ENCODE assay signal across 18 cellular contexts in genomic region chr16:48110982-48111381, GRCh38. TPM values are rescaled to one million over a fixed set of nuclear protein-coding genes. Genes with fewer than 3 reads are reported as not detected.
DNase-seq lines count a peak whose midpoint lies in the region; TF ChIP-seq lines count a peak whose summit lies in the region.
"Had no signal": no experiment of that assay in that cellular context is flagged by ENCODE, and none has a peak within 500 bp of the region (broad histone marks: within the 10 kb centered on the region; RNA-seq: fewer than 3 reads in every experiment).

No MANE protein-coding gene starts in this region.

- H3K18ac ChIP-seq in H9 (ENCODE audit: insufficient read length, low read depth, low read length), result no peak overlapping the region

- no peak overlapping the region for H3K56ac ChIP-seq in H9 (ENCODE audit: insufficient read length, low read depth, low read length)

- H3K79me2 ChIP-seq in H9 (ENCODE audit: insufficient read depth, low read length), result no peaks in the 10 kb centered on the region

- no peak for TF ChIP-seq CTCF in WERI-Rb-1 (IDR thresholded peaks at IDR 0.05; ENCODE audit: low read depth, low read length)
- TF ChIP-seq CTCF in H9 (conservative IDR thresholded peaks at IDR 0.05), result no peak

- no peak overlapping the region for H4K8ac ChIP-seq in H9 (replicated peaks; ENCODE audit: insufficient read length, low read depth, low read length)

- H3K23ac ChIP-seq in H9 (ENCODE audit: insufficient read length, low read depth, low read length), result no peak overlapping the region

- H3K36me3 ChIP-seq in WERI-Rb-1, result no peaks in the 10 kb centered on the region
- H3K36me3 ChIP-seq: BLaER1 treated with 17β-estradiol and CSF1 and Interleukin-3, amounts not matched to agents 10 nM and 100 nM had no signal

- H2BK20ac ChIP-seq in H9 (ENCODE audit: low read depth, low read length, poor library complexity, severe bottlenecking), result no peak overlapping the region

- H2BK5ac ChIP-seq in H9 (ENCODE audit: insufficient read length, low read length), result no peak overlapping the region

- no peaks in the 10 kb centered on the region; a peak in 1 of 5 replicates for H3K9me3 Mint-ChIP-seq in H9
- H3K9me3 Mint-ChIP-seq: GM23338 had no signal

- no CpG with 5 or more reads among the region's 5 CpGs for WGBS in H9 (ENCODE audit: extremely low coverage, insufficient read length, low lambda C conversion rate)

- H3K9me3 ChIP-seq in WERI-Rb-1 (ENCODE audit: severe bottlenecking) (no peaks in the 10 kb centered on the region), H9 (ENCODE audit: control insufficient read depth, low read depth, low read length) (no peaks in the 10 kb centered on the region)
- H3K9me3 ChIP-seq: BLaER1 treated with 17β-estradiol and CSF1 and Interleukin-3, amounts not matched to agents 10 nM and 100 nM had no signal

- H3K9ac ChIP-seq in H9 (ENCODE audit: extremely low read depth, insufficient read length, low read length), result no peak overlapping the region
- H3K9ac ChIP-seq: BLaER1 treated with 17β-estradiol and CSF1 and Interleukin-3, amounts not matched to agents 10 nM and 100 nM had no signal

- no peak overlapping the region for H3K27ac ChIP-seq in WERI-Rb-1
- no peak overlapping the region for H3K27ac ChIP-seq in H9 (ENCODE audit: insufficient read length, low read depth, low read length)
- H3K27ac ChIP-seq: BLaER1 treated with 17β-estradiol and CSF1 and Interleukin-3, amounts not matched to agents 10 nM and 100 nM had no signal

- H2AFZ ChIP-seq in H9 (ENCODE audit: low read length), result no peak overlapping the region
- H2AFZ ChIP-seq: GM23338 had no signal

- H4K20me1 ChIP-seq in H9 (ENCODE audit: control insufficient read depth, insufficient read depth, insufficient read length), result no peaks in the 10 kb centered on the region
- H4K20me1 ChIP-seq: BLaER1 treated with 17β-estradiol and CSF1 and Interleukin-3, amounts not matched to agents 10 nM and 100 nM had no signal

- H2AK5ac ChIP-seq in H9 (ENCODE audit: insufficient read length, low read length), result no peak overlapping the region

- peak; percentile 22 for DNase-seq in SIG-M5 treated with dmso at 0.1 percent for 504 hours (lab: John Stamatoyannopoulos, UW; ENCODE audit: unreplicated experiment)
- no peak for DNase-seq in SIG-M5 (lab: John Stamatoyannopoulos, UW)
- DNase-seq in Kasumi-1 (lab: John Stamatoyannopoulos, UW), result peak; percentile 40 to 43
- DNase-seq in OCI-M1 (lab: John Stamatoyannopoulos, UW), result peak; percentile 19
- DNase-seq in WERI-Rb-1, result no peak
- no peak for DNase-seq in epidermal melanocyte (ENCODE audit: insufficient read length, low spot score)
- no peak for DNase-seq in AG20443 (ENCODE audit: low spot score)
- no peak for DNase-seq in H9
- DNase-seq: 8988T, DMS 273 treated with DMSO at 0.1 percent for 48 hours, NCI-H1048, NCI-H146, NCI-H2227 treated with DMSO at 0.1 percent for 48 hours, NCI-H524 treated with DMSO at 0.1 percent for 48 hours, SHP77 treated with DMSO at 0.1 percent for 48 hours, T-helper 9 cell had no signal

- no peak overlapping the region for H4K5ac ChIP-seq in H9 (ENCODE audit: insufficient read length, low read depth, low read length)

- H3K4me2 ChIP-seq in H9 (ENCODE audit: insufficient read depth, insufficient read length, low read length), result no peak overlapping the region
- H3K4me2 ChIP-seq: BLaER1 treated with 17β-estradiol and CSF1 and Interleukin-3, amounts not matched to agents 10 nM and 100 nM; GM23338 had no signal

- H2BK12ac ChIP-seq in H9 (ENCODE audit: insufficient read length, low read depth, low read length), result no peak overlapping the region

- H3K79me1 ChIP-seq in H9 (ENCODE audit: insufficient read depth, low read depth, low read length, poor library complexity, severe bottlenecking), result no peaks in the 10 kb centered on the region

- peaks cover 3% of the 10 kb centered on the region for H3K27me3 ChIP-seq in WERI-Rb-1 (ENCODE audit: insufficient read depth, low read depth, severe bottlenecking)
- H3K27me3 ChIP-seq in H9 (ENCODE audit: insufficient read depth, low read length), result no peaks in the 10 kb centered on the region
- H3K27me3 ChIP-seq: BLaER1 treated with 17β-estradiol and CSF1 and Interleukin-3, amounts not matched to agents 10 nM and 100 nM had no signal

- H3K23me2 ChIP-seq in H9 (ENCODE audit: insufficient read length, low read depth, low read length, poor library complexity, severe bottlenecking), result no peaks in the 10 kb centered on the region

- no peak overlapping the region for H3K4me3 Mint-ChIP-seq in H9
- H3K4me3 Mint-ChIP-seq: GM23338 had no signal

- H3K36me3 Mint-ChIP-seq in H9 (ENCODE audit: insufficient read depth in 1 of 3, low read depth in 3 of 3), result no peaks in the 10 kb centered on the region; a peak in 1 of 7 replicates

- peaks cover 7 to 12% of the 10 kb centered on the region in 2 experiments for H3K4me1 Mint-ChIP-seq in H9
- H3K4me1 Mint-ChIP-seq: GM23338 had no signal

- no peak overlapping the region for H3K27ac Mint-ChIP-seq in H9
- H3K27ac Mint-ChIP-seq: GM23338 had no signal

- no peak overlapping the region for H2BK15ac ChIP-seq in H9 (ENCODE audit: low read depth, low read length)

- no peak overlapping the region for H4K91ac ChIP-seq in H9 (ENCODE audit: insufficient read length, low read depth, low read length)

- no peak overlapping the region for H3K4ac ChIP-seq in H9 (ENCODE audit: low read depth, low read length)

- no peak overlapping the region for H3K14ac ChIP-seq in H9 (ENCODE audit: insufficient read depth, low read length)

- no peaks in the 10 kb centered on the region for H3K4me1 ChIP-seq in H9 (ENCODE audit: insufficient read depth, low read length)

- no peak overlapping the region for H3T11ph ChIP-seq in H9 (ENCODE audit: low read length)

- no peak overlapping the region for H3K4me3 ChIP-seq in WERI-Rb-1 (ENCODE audit: low read depth, low read length)
- H3K4me3 ChIP-seq: BLaER1 treated with 17β-estradiol and CSF1 and Interleukin-3, amounts not matched to agents 10 nM and 100 nM; GM23338 had no signal

- peaks cover 18% of the 10 kb centered on the region for H3K27me3 Mint-ChIP-seq in H9 (ENCODE audit: low read depth)

- no peak overlapping the region for H2BK120ac ChIP-seq in H9 (ENCODE audit: low read depth, low read length, poor library complexity, severe bottlenecking)

RNA-seq across cellular contexts. Expression of gene ABCC12, which starts 44.8 kb away (rescaled TPM):
- total RNA-seq in H9 (2021), result 0.09 TPM in 1 of 2 replicates, not detected in the other
- total RNA-seq: GM23338 had no signal

Comparison
In these comparisons a context has a peak if more than half of its experiments do, and no peak if none do; other contexts are left out.
1. DNase-seq: peak in SIG-M5 treated with dmso at 0.1 percent for 504 hours (single experiment), Kasumi-1 (2 of 2) and OCI-M1 (single experiment); none in SIG-M5 (single experiment), WERI-Rb-1 (single experiment), epidermal melanocyte (single experiment), AG20443 (single experiment) and H9 (single experiment).